In the genomic region with DNA sequence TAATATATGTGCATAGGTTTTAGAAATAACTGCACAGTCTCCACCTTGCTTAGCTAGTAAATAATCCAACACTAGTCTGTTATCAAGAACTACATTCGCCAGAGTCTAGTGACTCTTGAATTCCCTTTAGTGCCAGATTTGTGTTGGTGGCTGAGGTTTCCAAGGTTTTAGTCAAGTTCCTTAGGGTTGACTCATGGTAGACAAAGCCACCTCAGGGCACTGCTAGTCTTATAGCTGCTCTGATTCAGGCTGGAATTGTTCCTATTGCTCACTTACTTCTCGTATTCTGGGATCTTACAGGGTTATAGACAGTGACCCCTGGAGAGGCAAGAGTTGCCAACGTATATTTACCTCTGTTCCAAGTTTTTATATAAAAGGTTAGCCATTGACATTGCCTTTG, we compare ENCODE assay signal across 18 cellular contexts.
DNase-seq lines count a peak whose midpoint lies in the region; ATAC-seq and TF ChIP-seq lines count a peak whose summit lies in the region.
"Had no signal": no experiment of that assay in that cellular context is flagged by ENCODE, and none has a peak within 500 bp of the region (broad histone marks: within the 10 kb centered on the region; RNA-seq: fewer than 3 reads in every experiment).

No MANE protein-coding gene starts in this region.

- H3K27me3 Mint-ChIP-seq in natural killer cell (ENCODE audit: low read depth in 2 of 2), result no peaks in the 10 kb centered on the region
- H3K27me3 Mint-ChIP-seq: memory B cell; stimulated activated naive CD8-positive, alpha-beta T cell treated with anti-CD3 and anti-CD28 coated beads, Interleukin-15, amount 100 ng/mL, for 72 hours had no signal

- no peak overlapping the region for H3K4me2 ChIP-seq in PC-9

- H3K36me3 ChIP-seq in PC-9 (ENCODE audit: low read depth), result no peaks in the 10 kb centered on the region
- H3K36me3 ChIP-seq in lower lobe of right lung, result no peaks in the 10 kb centered on the region
- H3K36me3 ChIP-seq in tibial artery, result no peaks in the 10 kb centered on the region
- H3K36me3 ChIP-seq: Peyer's patch had no signal

- peaks cover 16 to 21% of the 10 kb centered on the region in 2 donors for H3K9me3 Mint-ChIP-seq in natural killer cell

- no peak overlapping the region for H2AFZ ChIP-seq in PC-9
- H2AFZ ChIP-seq: GM23248 had no signal

- no peak overlapping the region for H3K27ac Mint-ChIP-seq in natural killer cell
- H3K27ac Mint-ChIP-seq: activated naive CD4-positive, alpha-beta T cell treated with anti-CD3 and anti-CD28 coated beads, Interleukin-2, amount 50 U/mL, for 72 hours; memory B cell; stimulated activated naive CD8-positive, alpha-beta T cell treated with anti-CD3 and anti-CD28 coated beads, Interleukin-15, amount 100 ng/mL, for 72 hours had no signal

- no peaks in the 10 kb centered on the region for H3K4me1 Mint-ChIP-seq in natural killer cell
- H3K4me1 Mint-ChIP-seq: memory B cell; stimulated activated naive CD8-positive, alpha-beta T cell treated with anti-CD3 and anti-CD28 coated beads, Interleukin-15, amount 100 ng/mL, for 72 hours had no signal

- H3K27ac ChIP-seq in PC-9, result no peak overlapping the region
- H3K27ac ChIP-seq in lower lobe of right lung, result no peak overlapping the region
- H3K27ac ChIP-seq in tibial artery, result no peak overlapping the region
- H3K27ac ChIP-seq: GM23248, Peyer's patch had no signal

- intact Hi-C loops in PC-9 (cut with micrococcal nuclease; ENCODE audit: unreplicated experiment), result loop anchor here (2.0 kb wide), 1 partner anchor 33 kb away; no protein-coding TSS in a partner anchor
- intact Hi-C loops in lower lobe of right lung (cut with DNase I), result no loop called here
- intact Hi-C loops in tibial artery (cut with DNase I; ENCODE audit: low total_unique reads), result no loop called here
- intact Hi-C loops in natural killer cell (cut with micrococcal nuclease), result no loop called here

- TF ChIP-seq CTCF in AG10803 (conservative IDR thresholded peaks at IDR 0.05; ENCODE audit: low read length) (no peak), PC-9 (conservative IDR thresholded peaks at IDR 0.05) (no peak), choroid plexus epithelial cell (conservative IDR thresholded peaks at IDR 0.05; ENCODE audit: low read depth, low read length) (no peak), lower lobe of right lung (IDR thresholded peaks at IDR 0.05) (no peak), tibial artery (IDR thresholded peaks at IDR 0.05) (no peak), natural killer cell (IDR thresholded peaks at IDR 0.05) (no peak)

- H3K9me2 ChIP-seq in PC-9 (ENCODE audit: insufficient read depth), result no peaks in the 10 kb centered on the region

- H3K27me3 ChIP-seq in PC-9 (ENCODE audit: insufficient read depth, low read depth) (no peaks in the 10 kb centered on the region), lower lobe of right lung (ENCODE audit: low read depth) (no peaks in the 10 kb centered on the region), tibial artery (no peaks in the 10 kb centered on the region)
- H3K27me3 ChIP-seq: Peyer's patch had no signal

- no peak overlapping the region for H3K4me3 Mint-ChIP-seq in natural killer cell
- H3K4me3 Mint-ChIP-seq: memory B cell; stimulated activated naive CD8-positive, alpha-beta T cell treated with anti-CD3 and anti-CD28 coated beads, Interleukin-15, amount 100 ng/mL, for 72 hours had no signal

- H4K20me1 ChIP-seq in PC-9 (ENCODE audit: insufficient read depth), result 0 out of 2 replicates have a peak, but pooled peaks cover 5% of the 10 kb centered on the region

- H3K9me3 ChIP-seq in PC-9 (ENCODE audit: insufficient read depth, low read depth), result no peaks in the 10 kb centered on the region
- no peaks in the 10 kb centered on the region for H3K9me3 ChIP-seq in lower lobe of right lung
- H3K9me3 ChIP-seq in tibial artery, result no peaks in the 10 kb centered on the region

- no peaks in the 10 kb centered on the region for H3K79me2 ChIP-seq in PC-9 (ENCODE audit: low read depth)

- H3K4me3 ChIP-seq in AG10803 (ENCODE audit: low read length) (no peak overlapping the region), PC-9 (no peak overlapping the region), choroid plexus epithelial cell (ENCODE audit: low read depth, low read length) (no peak overlapping the region), lower lobe of right lung (no peak overlapping the region), tibial artery (no peak overlapping the region)
- H3K4me3 ChIP-seq: GM23248, Peyer's patch had no signal

- H3K36me3 Mint-ChIP-seq in natural killer cell, result peaks cover 16% of the 10 kb centered on the region
- H3K36me3 Mint-ChIP-seq: memory B cell had no signal

- CTCF ChIA-PET in PC-9 (lab: Charles Lee), result interaction anchor here (0.6 kb wide), 1 partner anchor 95 kb away, joined by 4 read pairs; no protein-coding TSS in a partner anchor

- POLR2A ChIA-PET in PC-9 (lab: Charles Lee; ENCODE audit: unreplicated experiment), result no interaction called here

- no peaks in the 10 kb centered on the region for H3F3A ChIP-seq in PC-9 (ENCODE audit: insufficient read depth, low read depth)

- DNase-seq in AG10803 (ENCODE audit: low read depth), result peak; percentile 0
- DNase-seq in PC-9, result peak; percentile 55 to 59
- peak; percentile 79 for DNase-seq in choroid plexus epithelial cell (ENCODE audit: low read depth)
- no peak for DNase-seq in lower lobe of right lung
- DNase-seq in tibial artery, result no peak
- DNase-seq in natural killer cell, result no peak
- no peak for DNase-seq in T-helper 2 cell
- DNase-seq: activated CD4-positive, CD25-positive, alpha-beta regulatory T cell treated with anti-CD3 and anti-CD28 coated beads, Interleukin-2, amount 50 U/mL, for 72 hours; GM23248; NCI-H1417 treated with DMSO at 0.1 percent for 48 hours; NCI-H446; occipital lobe; Peyer's patch; stimulated activated naive CD8-positive, alpha-beta T cell treated with anti-CD3 and anti-CD28 coated beads, Interleukin-15, amount 100 ng/mL, for 72 hours had no signal

- peaks cover 6% of the 10 kb centered on the region; the same call in 1 of the 2 replicates for H3K4me1 ChIP-seq in PC-9 (replicated peaks; ENCODE audit: insufficient read depth)
- H3K4me1 ChIP-seq in lower lobe of right lung, result no peaks in the 10 kb centered on the region
- peaks cover 0 to 14% (median 0%) of the 10 kb centered on the region in 4 donors for H3K4me1 ChIP-seq in tibial artery
- H3K4me1 ChIP-seq: Peyer's patch had no signal

- no TSS peak for BruUV-seq in PC-9 (replicated peaks; lab: Mats Ljungman, UMichigan)

- peak; percentile 67 to 84 for ATAC-seq in lower lobe of right lung
- ATAC-seq in GM21786 (IDR thresholded peaks at IDR 0.05; ENCODE audit: unreplicated experiment), result no peak
- ATAC-seq in natural killer cell, result no peak
- ATAC-seq: activated naive CD4-positive, alpha-beta T cell treated with anti-CD3 and anti-CD28 coated beads, Interleukin-2, amount 50 U/mL, for 72 hours; esophagus mucosa; stimulated activated naive CD8-positive, alpha-beta T cell treated with anti-CD3 and anti-CD28 coated beads, Interleukin-15, amount 100 ng/mL, for 72 hours had no signal

Comparison
In these comparisons a context has a peak if more than half of its experiments do, and no peak if none do; other contexts are left out.
1. DNase-seq: peak in AG10803 (single experiment), PC-9 (2 of 2) and choroid plexus epithelial cell (single experiment); none in lower lobe of right lung (single experiment), tibial artery (0 of 2), natural killer cell (single experiment) and T-helper 2 cell (0 of 5).
2. ATAC-seq: peak in lower lobe of right lung (2 of 2); none in GM21786 (single experiment) and natural killer cell (0 of 3).